ENCODE assay signal across 10 cellular contexts in the genomic region with DNA sequence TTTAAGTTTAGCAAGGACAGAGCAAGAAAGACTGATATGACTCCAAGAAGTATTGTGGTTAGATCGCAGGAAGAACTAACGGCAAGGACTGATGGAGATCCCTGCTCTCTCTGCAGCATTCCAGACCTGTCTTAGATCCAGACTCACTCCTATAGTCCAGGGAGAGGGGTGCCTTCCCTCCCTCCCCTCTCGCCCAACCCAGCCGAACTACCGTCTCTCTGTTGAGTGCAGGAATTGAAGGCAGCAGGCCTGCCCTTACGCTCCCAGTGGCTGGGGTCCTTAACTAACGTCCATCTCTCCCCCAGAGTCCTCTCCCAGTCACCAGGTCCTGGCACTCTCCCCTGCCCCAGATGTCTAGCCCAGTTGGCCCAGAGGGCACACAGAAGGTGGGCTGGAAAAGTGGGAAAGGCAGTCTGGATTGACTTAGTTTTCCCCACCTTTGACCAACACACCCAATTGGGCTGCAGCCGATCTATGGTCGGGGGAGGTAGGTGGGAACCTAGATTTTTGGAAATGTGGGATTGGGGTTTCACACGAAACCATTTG. TPM values are rescaled to one million over a fixed set of nuclear protein-coding genes. Genes with fewer than 3 reads are reported as not detected.
DNase-seq lines count a peak whose midpoint lies in the region; TF ChIP-seq lines count a peak whose summit lies in the region.
"Had no signal": no experiment of that assay in that cellular context is flagged by ENCODE, and none has a peak within 500 bp of the region (broad histone marks: within the 10 kb centered on the region; RNA-seq: fewer than 3 reads in every experiment).

No MANE protein-coding gene starts in this region.

- TF ChIP-seq CTCF in SK-N-SH (IDR thresholded peaks at IDR 0.05): no peak
- no peak for TF ChIP-seq CTCF in fibroblast of villous mesenchyme (IDR thresholded peaks at IDR 0.05; ENCODE audit: insufficient read depth, low read depth, low read length)
- TF ChIP-seq CTCF in progenitor cell of endocrine pancreas (IDR thresholded peaks at IDR 0.05; ENCODE audit: unreplicated experiment): no peak

- peak in 1 of 2 experiments; percentile 71; a peak in 1 of 4 replicates for TF ChIP-seq EP300 in SK-N-SH (IDR thresholded peaks at IDR 0.05; ENCODE audit: borderline replicate concordance in 1 of 2, low read depth in 1 of 2, low read length in 1 of 2)

- peaks cover 37% of the 10 kb centered on the region for H3K4me1 Mint-ChIP-seq in progenitor cell of endocrine pancreas (ENCODE audit: low read depth)

- peaks cover 10% of the 10 kb centered on the region for H3K27me3 Mint-ChIP-seq in progenitor cell of endocrine pancreas

- peaks cover 0 to 18% of the 10 kb centered on the region in 2 experiments for H3K36me3 ChIP-seq in SK-N-SH (replicated peaks in 1 of 2; ENCODE audit: control insufficient read depth in 1 of 2, insufficient read depth in 2 of 2, low read length in 1 of 2)

- H3K4me1 ChIP-seq in SK-N-SH (ENCODE audit: control insufficient read depth in 1 of 2, insufficient read depth in 2 of 2, low read depth in 1 of 2, low read length in 1 of 2): peaks cover 56 to 80% of the 10 kb centered on the region in 2 experiments

- no peaks in the 10 kb centered on the region for H3K79me2 ChIP-seq in SK-N-SH (ENCODE audit: insufficient read depth)

- H3K4me3 Mint-ChIP-seq in progenitor cell of endocrine pancreas (ENCODE audit: low read depth): peak overlapping the region; percentile 79
- H3K4me3 Mint-ChIP-seq: activated CD4-positive, alpha-beta memory T cell treated with anti-CD3 and anti-CD28 coated beads for 36 hours had no signal

- H3K4me3 ChIP-seq in SK-N-SH (ENCODE audit: low read depth in 2 of 2, low read length in 1 of 2): peak overlapping the region in 1 of 2 experiments; percentile 54; a peak in 2 of 4 replicates
- H3K4me3 ChIP-seq in fibroblast of villous mesenchyme (ENCODE audit: low read depth, low read length): peak overlapping the region; percentile 63

- intact Hi-C loops in posterior cingulate gyrus (cut with DNase I): no loop called here

- no peaks in the 10 kb centered on the region for H3K9me3 ChIP-seq in SK-N-SH

- peak overlapping the region; percentile 82 for H3K27ac Mint-ChIP-seq in progenitor cell of endocrine pancreas
- H3K27ac Mint-ChIP-seq: activated CD4-positive, alpha-beta memory T cell treated with anti-CD3 and anti-CD28 coated beads for 36 hours had no signal

- 0 out of 2 replicates have a peak, but pooled peaks have one; percentile 13 for TF ChIP-seq RAD21 in SK-N-SH (IDR thresholded peaks at IDR 0.05; ENCODE audit: low read length)

- peak overlapping the region; percentile 89 for H3K4me2 ChIP-seq in SK-N-SH

- no peaks in the 10 kb centered on the region for H3K27me3 ChIP-seq in SK-N-SH (ENCODE audit: insufficient read depth)

- peaks cover 25% of the 10 kb centered on the region for H3F3A ChIP-seq in SK-N-SH (replicated peaks; ENCODE audit: insufficient read depth)

- H3K27ac ChIP-seq in SK-N-SH (ENCODE audit: low read depth in 2 of 2, low read length in 1 of 2): peak overlapping the region in 1 of 2 experiments; percentile 98; a peak in 2 of 4 replicates

- H2AFZ ChIP-seq in SK-N-SH (ENCODE audit: low read depth): no peak overlapping the region

- WGBS in SK-N-SH (ENCODE audit: low lambda C conversion rate): 74% methylated on average over 10 of the region's 10 CpGs

- peak; percentile 40 for DNase-seq in ELF-1 (ENCODE audit: low read depth, low spot score)
- peak; percentile 75 for DNase-seq in SK-N-SH
- no peak for DNase-seq in fibroblast of villous mesenchyme (ENCODE audit: low read depth)
- DNase-seq in progenitor cell of endocrine pancreas (ENCODE audit: low spot score, unreplicated experiment): no peak
- no peak for DNase-seq in SK-N-DZ (ENCODE audit: low spot score)
- no peak for DNase-seq in posterior cingulate gyrus
- no peak for DNase-seq in epidermal melanocyte (ENCODE audit: insufficient read length, low spot score)
- DNase-seq in hippocampal formation (lab: John Stamatoyannopoulos, UW): no peak
- DNase-seq: NCI-H2081 treated with DMSO at 0.1 percent for 48 hours had no signal

- peaks cover 3% of the 10 kb centered on the region for H3K36me3 Mint-ChIP-seq in progenitor cell of endocrine pancreas (ENCODE audit: insufficient read depth)
- H3K36me3 Mint-ChIP-seq: activated CD4-positive, alpha-beta memory T cell treated with anti-CD3 and anti-CD28 coated beads for 36 hours had no signal

- CTCF ChIA-PET in SK-N-SH (lab: Yijun Ruan, JAX): interaction anchor here (1.1 to 45.5 kb wide), 6 partner anchors 9 to 156 kb away, joined by 3 to 2702 read pairs (median 4); a partner anchor contains a TSS

- H3K9me2 ChIP-seq in SK-N-SH: no peaks in the 10 kb centered on the region

- no peak overlapping the region for H3K9ac ChIP-seq in SK-N-SH

- POLR2A ChIA-PET in SK-N-SH (lab: Yijun Ruan, JAX): interaction anchor here (1.9 to 5.3 kb wide), 3 partner anchors 13 to 28 kb away, joined by 5 to 57 read pairs (median 6); a partner anchor contains a TSS

- H4K20me1 ChIP-seq in SK-N-SH (ENCODE audit: insufficient read depth): no peaks in the 10 kb centered on the region

- no peaks in the 10 kb centered on the region for H3K9me3 Mint-ChIP-seq in progenitor cell of endocrine pancreas (ENCODE audit: low read depth)
- H3K9me3 Mint-ChIP-seq: activated CD4-positive, alpha-beta memory T cell treated with anti-CD3 and anti-CD28 coated beads for 36 hours had no signal

TF ChIP-seq in SK-N-SH, 30 proteins besides CTCF, POLR2A, EP300 and RAD21:
- no peak for TF ChIP-seq EZH2phosphoT487 (IDR thresholded peaks at IDR 0.05; ENCODE audit: borderline replicate concordance, low read depth)
- TF ChIP-seq SMC3 (IDR thresholded peaks at IDR 0.05; ENCODE audit: low read depth, low read length): 0 out of 2 replicates have a peak, but pooled peaks have one; percentile 10
- TF ChIP-seq GATA2 (CRISPR knock-in tag; IDR thresholded peaks at IDR 0.05): peak; percentile 46
- no peak for TF ChIP-seq RCOR1 (IDR thresholded peaks at IDR 0.05; ENCODE audit: low read length)

RNA-seq across cellular contexts. Expression of a gene that starts 1.1 kb away (rescaled TPM):
- polyA plus RNA-seq in SK-N-SH (2012; rRNA removed): 13.3 and 42.1 TPM in 2 replicates
- 27.0 TPM in 2 replicates for polyA plus RNA-seq in SK-N-SH (2012; cell fraction: cytosol; rRNA removed)
- polyA plus RNA-seq in SK-N-SH (2012; cell fraction: nucleus; rRNA removed): 21.2 and 48.9 TPM in 2 replicates
- total RNA-seq in fibroblast of villous mesenchyme: 39.0 and 80.7 TPM in 2 replicates
- 70.4 and 125 TPM in 2 replicates for total RNA-seq in progenitor cell of endocrine pancreas
- polyA plus RNA-seq in SK-N-DZ (2014; cell fraction: cytosol; rRNA removed): 5.4 and 5.6 TPM in 2 replicates
- 1.1 and 1.9 TPM in 2 replicates for polyA plus RNA-seq in SK-N-DZ (2014; cell fraction: nucleus; rRNA removed)

RNA-seq across cellular contexts. Expression of a gene that starts 24.0 kb away (rescaled TPM):
- polyA plus RNA-seq in SK-N-SH (2012; rRNA removed): 20.1 and 21.2 TPM in 2 replicates
- 10.7 and 14.0 TPM in 2 replicates for polyA plus RNA-seq in SK-N-SH (2012; cell fraction: cytosol; rRNA removed)
- polyA plus RNA-seq in SK-N-SH (2012; cell fraction: nucleus; rRNA removed): 51.7 and 72.4 TPM in 2 replicates
- total RNA-seq in fibroblast of villous mesenchyme (9.0 and 12.5 TPM in 2 replicates), progenitor cell of endocrine pancreas (40.0 and 42.4 TPM in 2 replicates)
- polyA plus RNA-seq in SK-N-DZ (2014; cell fraction: cytosol; rRNA removed): 37.7 and 39.2 TPM in 2 replicates
- 54.6 and 79.2 TPM in 2 replicates for polyA plus RNA-seq in SK-N-DZ (2014; cell fraction: nucleus; rRNA removed)

RNA-seq across cellular contexts. Expression of a gene that starts 24.3 kb away (rescaled TPM):
- 31.6 and 44.3 TPM in 2 replicates for polyA plus RNA-seq in SK-N-SH (2012; rRNA removed)
- polyA plus RNA-seq in SK-N-SH (2012; cell fraction: cytosol; rRNA removed): 28.2 and 36.0 TPM in 2 replicates
- 22.9 and 32.5 TPM in 2 replicates for polyA plus RNA-seq in SK-N-SH (2012; cell fraction: nucleus; rRNA removed)
- total RNA-seq in fibroblast of villous mesenchyme (17.4 and 22.9 TPM in 2 replicates), progenitor cell of endocrine pancreas (36.9 and 38.9 TPM in 2 replicates)
- 40.3 and 50.7 TPM in 2 replicates for polyA plus RNA-seq in SK-N-DZ (2014; cell fraction: cytosol; rRNA removed)
- 5.3 and 6.9 TPM in 2 replicates for polyA plus RNA-seq in SK-N-DZ (2014; cell fraction: nucleus; rRNA removed)

RNA-seq across cellular contexts. Expression of a gene that starts 27.0 kb away (rescaled TPM):
- polyA plus RNA-seq in SK-N-SH (2012; rRNA removed): 12.6 and 15.8 TPM in 2 replicates
- 10.5 and 12.5 TPM in 2 replicates for polyA plus RNA-seq in SK-N-SH (2012; cell fraction: cytosol; rRNA removed)
- polyA plus RNA-seq in SK-N-SH (2012; cell fraction: nucleus; rRNA removed): 28.7 and 40.4 TPM in 2 replicates
- total RNA-seq in fibroblast of villous mesenchyme (66.4 and 66.9 TPM in 2 replicates), progenitor cell of endocrine pancreas (33.9 and 39.2 TPM in 2 replicates)
- 14.8 and 34.1 TPM in 2 replicates for polyA plus RNA-seq in SK-N-DZ (2014; cell fraction: cytosol; rRNA removed)
- polyA plus RNA-seq in SK-N-DZ (2014; cell fraction: nucleus; rRNA removed): 38.7 and 46.8 TPM in 2 replicates

RNA-seq across cellular contexts. Expression of a gene that starts 36.6 kb away (rescaled TPM):
- polyA plus RNA-seq in SK-N-SH (2012; rRNA removed): 149 and 171 TPM in 2 replicates
- 141 and 142 TPM in 2 replicates for polyA plus RNA-seq in SK-N-SH (2012; cell fraction: cytosol; rRNA removed)
- polyA plus RNA-seq in SK-N-SH (2012; cell fraction: nucleus; rRNA removed): 99.8 and 109 TPM in 2 replicates
- total RNA-seq in fibroblast of villous mesenchyme (21.6 and 26.1 TPM in 2 replicates), progenitor cell of endocrine pancreas (35.9 and 43.2 TPM in 2 replicates)
- polyA plus RNA-seq in SK-N-DZ (2014; cell fraction: cytosol; rRNA removed): 98.9 and 109 TPM in 2 replicates
- 67.7 and 93.2 TPM in 2 replicates for polyA plus RNA-seq in SK-N-DZ (2014; cell fraction: nucleus; rRNA removed)

Comparison
In these comparisons a context has a peak if more than half of its experiments do, and no peak if none do; other contexts are left out.
1. DNase-seq: peak in ELF-1 (single experiment) and SK-N-SH (single experiment); none in fibroblast of villous mesenchyme (single experiment), progenitor cell of endocrine pancreas (single experiment), SK-N-DZ (single experiment), posterior cingulate gyrus (0 of 10), epidermal melanocyte (single experiment) and hippocampal formation (0 of 2).